ENCODE assay signal across 2 cellular contexts in genomic region chr22:22021160-22021750, GRCh38.
TF ChIP-seq lines count a peak whose summit lies in the region.

No MANE protein-coding gene starts in this region.

TF ChIP-seq in IMR-90, 13 proteins besides CTCF, POLR2A, EP300 and RAD21:
- TF ChIP-seq RCOR1 (IDR thresholded peaks at IDR 0.05; ENCODE audit: insufficient replicate concordance, low read length), result no peak
- no peak for TF ChIP-seq SMC3 (IDR thresholded peaks at IDR 0.05; ENCODE audit: low read depth, low read length)
- 0 out of 2 replicates have a peak, but pooled peaks have one; percentile 21 for TF ChIP-seq MAZ (IDR thresholded peaks at IDR 0.05; ENCODE audit: borderline replicate concordance, low read depth, low read length)

TF ChIP-seq in K562, 482 proteins besides CTCF, POLR2A, EP300 and RAD21 (continues in another document):
- peak; percentile 66; the same call in 1 of the 2 replicates for TF ChIP-seq AFF4 (CRISPR knock-in tag; IDR thresholded peaks at IDR 0.05)
- TF ChIP-seq, protein P1, sequence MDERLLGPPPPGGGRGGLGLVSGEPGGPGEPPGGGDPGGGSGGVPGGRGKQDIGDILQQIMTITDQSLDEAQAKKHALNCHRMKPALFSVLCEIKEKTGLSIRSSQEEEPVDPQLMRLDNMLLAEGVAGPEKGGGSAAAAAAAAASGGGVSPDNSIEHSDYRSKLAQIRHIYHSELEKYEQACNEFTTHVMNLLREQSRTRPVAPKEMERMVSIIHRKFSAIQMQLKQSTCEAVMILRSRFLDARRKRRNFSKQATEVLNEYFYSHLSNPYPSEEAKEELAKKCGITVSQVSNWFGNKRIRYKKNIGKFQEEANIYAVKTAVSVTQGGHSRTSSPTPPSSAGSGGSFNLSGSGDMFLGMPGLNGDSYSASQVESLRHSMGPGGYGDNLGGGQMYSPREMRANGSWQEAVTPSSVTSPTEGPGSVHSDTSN (CRISPR knock-in tag; IDR thresholded peaks at IDR 0.05; ENCODE audit: low read depth), result 0 out of 2 replicates have a peak, but pooled peaks have one; percentile 17
- TF ChIP-seq, protein P1 (tag; conservative IDR thresholded peaks at IDR 0.05; ENCODE audit: low read depth), result no peak
- no peak for TF ChIP-seq HNRNPLL (IDR thresholded peaks at IDR 0.05; ENCODE audit: low read depth, low read length, poor library complexity, severe bottlenecking)
- TF ChIP-seq, protein P2, sequence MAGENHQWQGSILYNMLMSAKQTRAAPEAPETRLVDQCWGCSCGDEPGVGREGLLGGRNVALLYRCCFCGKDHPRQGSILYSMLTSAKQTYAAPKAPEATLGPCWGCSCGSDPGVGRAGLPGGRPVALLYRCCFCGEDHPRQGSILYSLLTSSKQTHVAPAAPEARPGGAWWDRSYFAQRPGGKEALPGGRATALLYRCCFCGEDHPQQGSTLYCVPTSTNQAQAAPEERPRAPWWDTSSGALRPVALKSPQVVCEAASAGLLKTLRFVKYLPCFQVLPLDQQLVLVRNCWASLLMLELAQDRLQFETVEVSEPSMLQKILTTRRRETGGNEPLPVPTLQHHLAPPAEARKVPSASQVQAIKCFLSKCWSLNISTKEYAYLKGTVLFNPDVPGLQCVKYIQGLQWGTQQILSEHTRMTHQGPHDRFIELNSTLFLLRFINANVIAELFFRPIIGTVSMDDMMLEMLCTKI (IDR thresholded peaks at IDR 0.05; ENCODE audit: partially characterized antibody), result no peak
- no peak for TF ChIP-seq ZFX (CRISPR knock-in tag; IDR thresholded peaks at IDR 0.05)
- TF ChIP-seq PHTF2 (CRISPR knock-in tag; IDR thresholded peaks at IDR 0.05), result no peak
- TF ChIP-seq TCF7L2 (IDR thresholded peaks at IDR 0.05; ENCODE audit: low read depth, low read length), result no peak
- TF ChIP-seq ZNF282 (CRISPR knock-in tag; IDR thresholded peaks at IDR 0.05), result no peak
- peak; percentile 82; the same call in 1 of the 2 replicates for TF ChIP-seq PREB (CRISPR knock-in tag; IDR thresholded peaks at IDR 0.05)
- peak; percentile 78 for TF ChIP-seq TGIF2 (CRISPR knock-in tag; IDR thresholded peaks at IDR 0.05)
- 0 out of 2 replicates have a peak, but pooled peaks have one; percentile 64 for TF ChIP-seq PRMT5 (CRISPR knock-in tag; IDR thresholded peaks at IDR 0.05)
- no peak for TF ChIP-seq SMARCC2 (IDR thresholded peaks at IDR 0.05; ENCODE audit: low read depth)
- 0 out of 2 replicates have a peak, but pooled peaks have one; percentile 30 for TF ChIP-seq ZNF184 (CRISPR knock-in tag; IDR thresholded peaks at IDR 0.05)
- TF ChIP-seq, protein P3, sequence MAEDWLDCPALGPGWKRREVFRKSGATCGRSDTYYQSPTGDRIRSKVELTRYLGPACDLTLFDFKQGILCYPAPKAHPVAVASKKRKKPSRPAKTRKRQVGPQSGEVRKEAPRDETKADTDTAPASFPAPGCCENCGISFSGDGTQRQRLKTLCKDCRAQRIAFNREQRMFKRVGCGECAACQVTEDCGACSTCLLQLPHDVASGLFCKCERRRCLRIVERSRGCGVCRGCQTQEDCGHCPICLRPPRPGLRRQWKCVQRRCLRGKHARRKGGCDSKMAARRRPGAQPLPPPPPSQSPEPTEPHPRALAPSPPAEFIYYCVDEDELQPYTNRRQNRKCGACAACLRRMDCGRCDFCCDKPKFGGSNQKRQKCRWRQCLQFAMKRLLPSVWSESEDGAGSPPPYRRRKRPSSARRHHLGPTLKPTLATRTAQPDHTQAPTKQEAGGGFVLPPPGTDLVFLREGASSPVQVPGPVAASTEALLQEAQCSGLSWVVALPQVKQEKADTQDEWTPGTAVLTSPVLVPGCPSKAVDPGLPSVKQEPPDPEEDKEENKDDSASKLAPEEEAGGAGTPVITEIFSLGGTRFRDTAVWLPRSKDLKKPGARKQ (CRISPR knock-in tag; IDR thresholded peaks at IDR 0.05), result no peak
- no peak for TF ChIP-seq ZBTB17 (CRISPR knock-in tag; IDR thresholded peaks at IDR 0.05)
- TF ChIP-seq PRDM10 (IDR thresholded peaks at IDR 0.05; ENCODE audit: partially characterized antibody), result no peak
- no peak for TF ChIP-seq PHF8 (IDR thresholded peaks at IDR 0.05; ENCODE audit: borderline replicate concordance, low read length)
- TF ChIP-seq, protein P4, sequence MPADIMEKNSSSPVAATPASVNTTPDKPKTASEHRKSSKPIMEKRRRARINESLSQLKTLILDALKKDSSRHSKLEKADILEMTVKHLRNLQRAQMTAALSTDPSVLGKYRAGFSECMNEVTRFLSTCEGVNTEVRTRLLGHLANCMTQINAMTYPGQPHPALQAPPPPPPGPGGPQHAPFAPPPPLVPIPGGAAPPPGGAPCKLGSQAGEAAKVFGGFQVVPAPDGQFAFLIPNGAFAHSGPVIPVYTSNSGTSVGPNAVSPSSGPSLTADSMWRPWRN (IDR thresholded peaks at IDR 0.05; ENCODE audit: low read depth), result no peak
- no peak for TF ChIP-seq RBM34 (IDR thresholded peaks at IDR 0.05; ENCODE audit: borderline replicate concordance, insufficient read depth, low read length)
- no peak for TF ChIP-seq MEF2D (tag; conservative IDR thresholded peaks at IDR 0.05; ENCODE audit: low read depth)
- no peak for TF ChIP-seq KAT8 (IDR thresholded peaks at IDR 0.05; ENCODE audit: low read depth)
- TF ChIP-seq USF2 (CRISPR knock-in tag; IDR thresholded peaks at IDR 0.05), result 0 out of 2 replicates have a peak, but pooled peaks have one; percentile 2
- TF ChIP-seq ZNF175 (CRISPR knock-in tag; IDR thresholded peaks at IDR 0.05; ENCODE audit: low read depth), result no peak
- TF ChIP-seq RBM25 (IDR thresholded peaks at IDR 0.05; ENCODE audit: low read depth, low read length, severe bottlenecking), result no peak
- TF ChIP-seq, protein P5, sequence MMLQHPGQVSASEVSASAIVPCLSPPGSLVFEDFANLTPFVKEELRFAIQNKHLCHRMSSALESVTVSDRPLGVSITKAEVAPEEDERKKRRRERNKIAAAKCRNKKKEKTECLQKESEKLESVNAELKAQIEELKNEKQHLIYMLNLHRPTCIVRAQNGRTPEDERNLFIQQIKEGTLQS (IDR thresholded peaks at IDR 0.05), result no peak
- TF ChIP-seq, protein P5 (CRISPR knock-in tag; conservative IDR thresholded peaks at IDR 0.05), result 0 out of 2 replicates have a peak, but pooled peaks have one; percentile 17
- TF ChIP-seq SP1 (CRISPR knock-in tag; IDR thresholded peaks at IDR 0.05), result no peak
- no peak for TF ChIP-seq IRF9 (tag; IDR thresholded peaks at IDR 0.05)
- peak; percentile 14; the same call in 1 of the 2 replicates for TF ChIP-seq ATF1 (CRISPR knock-in tag; IDR thresholded peaks at IDR 0.05)
- no peak for TF ChIP-seq ATF1 (tag; IDR thresholded peaks at IDR 0.05)
- no peak for TF ChIP-seq ZFPM2 (CRISPR knock-in tag; IDR thresholded peaks at IDR 0.05)
- TF ChIP-seq DACH1 (IDR thresholded peaks at IDR 0.05; ENCODE audit: partially characterized antibody), result no peak
- no peak for TF ChIP-seq PRPF4 (IDR thresholded peaks at IDR 0.05; ENCODE audit: insufficient read depth, low read depth, low read length, poor library complexity, severe bottlenecking)
